Comparison of ENCODE assay signal across 17 cellular contexts in genomic region chr2:108316194-108316880, GRCh38. TPM values are rescaled to one million over a fixed set of nuclear protein-coding genes. Genes with fewer than 3 reads are reported as not detected.
A peak's percentile ranks its signal among the peaks of the same experiment; 100 is the strongest.
DNase-seq lines count a peak whose midpoint lies in the region; ATAC-seq, FAIRE-seq and TF ChIP-seq lines count a peak whose summit lies in the region.
"Had no signal": no experiment of that assay in that cellular context is flagged by ENCODE, and none has a peak within 500 bp of the region (broad histone marks: within the 10 kb centered on the region; RNA-seq: fewer than 3 reads in every experiment).

No MANE protein-coding gene starts in this region.

- H3K27ac ChIP-seq in HepG2 (ENCODE audit: extremely low read length, insufficient read depth, low read length) (no peak overlapping the region), right lobe of liver (no peak overlapping the region), H1 (ENCODE audit: low read depth, low read length) (no peak overlapping the region), lower lobe of right lung (no peak overlapping the region), upper lobe of right lung (peak overlapping the region; percentile 44), substantia nigra (ENCODE audit: low read depth, low read length, poor library complexity, severe bottlenecking) (no peak overlapping the region)
- H3K27ac ChIP-seq: gastroesophageal sphincter, left ventricle myocardium inferior, neutrophil, SJCRH30 had no signal

- H3K79me2 ChIP-seq in HepG2 (ENCODE audit: insufficient read depth, low read length) (no peaks in the 10 kb centered on the region), H1 (ENCODE audit: control insufficient read depth in 1 of 2, insufficient read depth in 2 of 2, low read length in 2 of 2) (no peaks in the 10 kb centered on the region)

- no peak overlapping the region for H3K14ac ChIP-seq in H1 (ENCODE audit: insufficient read length)

- H3K9me3 ChIP-seq in HepG2 (ENCODE audit: low read length) (peaks cover 4% of the 10 kb centered on the region; the same call in 1 of the 2 replicates), right lobe of liver (no peaks in the 10 kb centered on the region), H1 (ENCODE audit: insufficient read depth in 2 of 2, low read depth in 1 of 2, low read length in 1 of 2) (no peaks in the 10 kb centered on the region), lower lobe of right lung (no peaks in the 10 kb centered on the region), upper lobe of right lung (no peaks in the 10 kb centered on the region)
- H3K9me3 ChIP-seq: gastroesophageal sphincter, left ventricle myocardium inferior, neutrophil, SJCRH30 had no signal

- H3K18ac ChIP-seq in H1 (ENCODE audit: extremely low read depth, low read length), result peak overlapping the region; percentile 44; the same call in 1 of the 2 replicates

- no peak overlapping the region for H3K9ac ChIP-seq in HepG2 (ENCODE audit: insufficient read depth, low read depth, low read length)
- H3K9ac ChIP-seq in H1 (replicated peaks in 1 of 4; ENCODE audit: extremely low read depth in 1 of 4, low read depth in 3 of 4, low read length in 3 of 4), result no peak overlapping the region

- BruUV-seq in HepG2 (replicated peaks; lab: Mats Ljungman, UMichigan), result no TSS peak

- POLR2A ChIA-PET in HepG2 (lab: Yijun Ruan, JAX) (interaction anchor here (1.5 kb wide), 1 partner anchor 132 kb away, joined by 3 read pairs; the partner anchor contains the start of gene GCC2), H1 (lab: Charles Lee; ENCODE audit: partially characterized antibody) (interaction anchor here (0.6 to 1.5 kb wide), 3 partner anchors 10 to 400 kb away, joined by 3 read pairs; partner anchors contain the start of gene SULT1C2)

- peak overlapping the region; percentile 1; the same call in 1 of the 2 replicates for H4K8ac ChIP-seq in H1 (ENCODE audit: extremely low read depth, insufficient read depth, low read length)

- H3K23ac ChIP-seq in H1 (ENCODE audit: insufficient read length), result no peak overlapping the region

- TF ChIP-seq CTCF in HepG2 (CRISPR knock-in tag; IDR thresholded peaks at IDR 0.05) (no peak), right lobe of liver (IDR thresholded peaks at IDR 0.05) (no peak), H1 (IDR thresholded peaks at IDR 0.05; ENCODE audit: control extremely low read depth in 1 of 3, insufficient read depth in 1 of 3, low read depth in 1 of 3, low read length in 3 of 3) (no peak), lower lobe of right lung (IDR thresholded peaks at IDR 0.05) (no peak), upper lobe of right lung (IDR thresholded peaks at IDR 0.05) (no peak)

- ATAC-seq in HepG2, result peak; percentile 28; the same call in 2 of the 3 replicates
- ATAC-seq in right lobe of liver, result no peak
- peak; percentile 59 to 61 for ATAC-seq in lower lobe of right lung
- peak; percentile 48 for ATAC-seq in upper lobe of right lung
- ATAC-seq: gastroesophageal sphincter had no signal

- H3K27me3 ChIP-seq in HepG2 (ENCODE audit: control insufficient read depth in 1 of 2, insufficient read depth in 2 of 2, low read length in 2 of 2), result no peaks in the 10 kb centered on the region
- no peaks in the 10 kb centered on the region for H3K27me3 ChIP-seq in right lobe of liver
- H3K27me3 ChIP-seq in H1 (replicated peaks in 1 of 4; ENCODE audit: control insufficient read depth in 3 of 4, extremely low read depth in 1 of 4, insufficient read depth in 3 of 4, low read length in 3 of 4), result no peaks in the 10 kb centered on the region
- H3K27me3 ChIP-seq in lower lobe of right lung (ENCODE audit: low read depth), result no peaks in the 10 kb centered on the region
- no peaks in the 10 kb centered on the region for H3K27me3 ChIP-seq in upper lobe of right lung
- H3K27me3 ChIP-seq: gastroesophageal sphincter, neutrophil had no signal

- H3K4me1 ChIP-seq in HepG2 (ENCODE audit: insufficient read depth, low read length) (peaks cover 30% of the 10 kb centered on the region), right lobe of liver (no peaks in the 10 kb centered on the region), H1 (replicated peaks in 1 of 4; ENCODE audit: control insufficient read depth in 3 of 4, insufficient read depth in 4 of 4, low read length in 3 of 4) (peaks cover 3 to 14% (median 7%) of the 10 kb centered on the region in 4 experiments; a peak in 4 of 7 replicates), lower lobe of right lung (peaks cover 5% of the 10 kb centered on the region), upper lobe of right lung (no peaks in the 10 kb centered on the region)
- H3K4me1 ChIP-seq: gastroesophageal sphincter, left ventricle myocardium inferior, SJCRH30 had no signal

- 62% methylated on average over 17 of the region's 17 CpGs for WGBS in HepG2 (ENCODE audit: low lambda C conversion rate)
- WGBS in right lobe of liver (ENCODE audit: insufficient coverage, low coverage, low lambda C conversion rate, missing lambda C conversion rate), result 82% methylated on average over 8 of the region's 17 CpGs
- WGBS in H1 (ENCODE audit: extremely low coverage in 1 of 2, insufficient coverage in 1 of 2, insufficient read length in 1 of 2, insufficient replicate concordance in 2 of 2, low coverage in 1 of 2, low lambda C conversion rate in 2 of 2, missing lambda C conversion rate in 1 of 2), 2 experiments, result 57% methylated on average over 17 of the region's 17 CpGs; no CpG with 5 or more reads in 1 of the 2 experiments

- no peak overlapping the region for H4K5ac ChIP-seq in H1 (ENCODE audit: insufficient read length, low read depth, low read length)

- peak overlapping the region; percentile 84; the same call in 1 of the 2 replicates for H2BK5ac ChIP-seq in H1 (ENCODE audit: low read depth, low read length)

- TF ChIP-seq POLR2A in HepG2 (IDR thresholded peaks at IDR 0.05; ENCODE audit: insufficient read depth in 1 of 2, low read depth in 2 of 2, low read length in 2 of 2), result no peak
- TF ChIP-seq POLR2A in right lobe of liver (IDR thresholded peaks at IDR 0.05), result no peak
- TF ChIP-seq POLR2A in H1 (IDR thresholded peaks at IDR 0.05; ENCODE audit: control extremely low read depth in 1 of 2, low read depth in 2 of 2, low read length in 2 of 2), result no peak

- no peak overlapping the region for H2AK5ac ChIP-seq in H1 (ENCODE audit: low read depth, low read length)

- H3K4me3 ChIP-seq in HepG2 (replicated peaks in 1 of 3; ENCODE audit: insufficient read depth in 1 of 3, low read depth in 2 of 3, low read length in 3 of 3), result no peak overlapping the region
- no peak overlapping the region for H3K4me3 ChIP-seq in right lobe of liver
- H3K4me3 ChIP-seq in H1 (ENCODE audit: extremely low read depth in 1 of 4, insufficient read depth in 2 of 4, low read depth in 3 of 4, low read length in 4 of 4), result no peak overlapping the region
- no peak overlapping the region for H3K4me3 ChIP-seq in lower lobe of right lung
- no peak overlapping the region for H3K4me3 ChIP-seq in upper lobe of right lung
- H3K4me3 ChIP-seq: gastroesophageal sphincter, left ventricle myocardium inferior, SJCRH30 had no signal

- no peak overlapping the region; the same call in 1 of the 2 replicates for H2BK20ac ChIP-seq in H1 (ENCODE audit: low read length)

- H3K4me2 ChIP-seq in HepG2 (ENCODE audit: low read depth, low read length) (peak overlapping the region; percentile 48), H1 (ENCODE audit: insufficient read depth in 1 of 2, low read depth in 2 of 2, low read length in 2 of 2) (peak overlapping the region; percentile 47 to 60)

- peak overlapping the region; percentile 42 for H3K56ac ChIP-seq in H1 (replicated peaks; ENCODE audit: insufficient read length, low read depth, low read length)

- DNase-seq in HepG2 (ENCODE audit: low spot score) (no peak), right lobe of liver (no peak), H1 (ENCODE audit: low read depth in 1 of 2, low spot score in 2 of 2) (peak in 1 of 2 experiments; percentile 65), lower lobe of right lung (no peak), upper lobe of right lung (no peak), substantia nigra (lab: John Stamatoyannopoulos, UW) (no peak), NCI-H446 treated with DMSO at 0.1 percent for 48 hours (lab: John Stamatoyannopoulos, UW) (no peak), KBM-7 (no peak)
- DNase-seq: activated naive CD4-positive, alpha-beta T cell treated with anti-CD3 and anti-CD28 coated beads, Interleukin-2, amount 10 ng/mL, durations not matched to agents 7 days and 5 days; CD4-positive, CD25-positive, alpha-beta regulatory T cell; left ventricle myocardium inferior; NCI-H2107; SJCRH30 had no signal

- no peak overlapping the region for H3K4ac ChIP-seq in H1 (replicated peaks; ENCODE audit: insufficient read length, low read depth, low read length)

- H3K79me1 ChIP-seq in H1 (ENCODE audit: low read depth, low read length), result no peaks in the 10 kb centered on the region

- H2AFZ ChIP-seq in HepG2 (ENCODE audit: low read length) (no peak overlapping the region), H1 (ENCODE audit: low read length) (peak overlapping the region; percentile 92)

- no peak for TF ChIP-seq RAD21 in HepG2 (CRISPR knock-in tag; IDR thresholded peaks at IDR 0.05)
- no peak for TF ChIP-seq RAD21 in H1 (IDR thresholded peaks at IDR 0.05 in 1 of 2, conservative IDR thresholded peaks at IDR 0.05 in 1 of 2; ENCODE audit: low read depth in 2 of 2, low read length in 2 of 2)

- no peak for TF ChIP-seq EP300 in HepG2 (IDR thresholded peaks at IDR 0.05; ENCODE audit: low read depth in 2 of 2, low read length in 2 of 2)
- TF ChIP-seq EP300 in HepG2 (CRISPR knock-in tag; IDR thresholded peaks at IDR 0.05; ENCODE audit: borderline replicate concordance), result no peak
- no peak for TF ChIP-seq EP300 in H1 (IDR thresholded peaks at IDR 0.05; ENCODE audit: borderline replicate concordance in 1 of 2, low read depth in 2 of 2, low read length in 2 of 2)

- H4K91ac ChIP-seq in H1 (replicated peaks; ENCODE audit: insufficient read length, low read length), result peak overlapping the region; percentile 81

- H2BK15ac ChIP-seq in H1 (ENCODE audit: low read length), result peak overlapping the region; percentile 47; the same call in 1 of the 2 replicates

- peak overlapping the region; percentile 66 for H2BK120ac ChIP-seq in H1 (replicated peaks; ENCODE audit: low read depth, low read length)

- H3K36me3 ChIP-seq in HepG2 (replicated peaks in 1 of 2; ENCODE audit: control insufficient read depth in 1 of 2, insufficient read depth in 2 of 2, low read length in 2 of 2) (no peaks in the 10 kb centered on the region), right lobe of liver (no peaks in the 10 kb centered on the region), H1 (ENCODE audit: control insufficient read depth in 2 of 4, insufficient read depth in 4 of 4, low read length in 3 of 4) (no peaks in the 10 kb centered on the region), lower lobe of right lung (no peaks in the 10 kb centered on the region), upper lobe of right lung (no peaks in the 10 kb centered on the region)
- H3K36me3 ChIP-seq: gastroesophageal sphincter, left ventricle myocardium inferior, neutrophil, SJCRH30 had no signal

- in situ Hi-C loops in HepG2 (cut with HindIII; ENCODE audit: extremely low pct_ligation_motif_present, low pct_unique_long_range_greater_than_20kb), result no loop called here
- in situ Hi-C loops in KBM-7 (cut with MboI; ENCODE audit: low pct_unique_long_range_greater_than_20kb, low sequenced_read_pairs), result no loop called here

- CTCF ChIA-PET in HepG2 (lab: Yijun Ruan, JAX; ENCODE audit: low intra/inter-chr PET ratio, low total read pairs), result no interaction called here
- CTCF ChIA-PET in H1 (lab: Charles Lee; ENCODE audit: partially characterized antibody), result no interaction called here

- intact Hi-C loops in HepG2 (cut with micrococcal nuclease; ENCODE audit: unreplicated experiment), result no loop called here
- intact Hi-C loops in right lobe of liver (cut with DNase I), result no loop called here
- intact Hi-C loops in lower lobe of right lung (cut with DNase I), result no loop called here
- intact Hi-C loops in upper lobe of right lung (cut with DNase I), result no loop called here

- H4K20me1 ChIP-seq in HepG2 (ENCODE audit: insufficient read depth, low read length) (no peaks in the 10 kb centered on the region), H1 (replicated peaks in 1 of 2; ENCODE audit: control insufficient read depth in 1 of 2, insufficient read depth in 2 of 2, low read length in 2 of 2) (no peaks in the 10 kb centered on the region)

- no peaks in the 10 kb centered on the region for H3K23me2 ChIP-seq in H1 (ENCODE audit: low read depth, low read length)

- peak overlapping the region; percentile 51; the same call in 1 of the 2 replicates for H2BK12ac ChIP-seq in H1 (ENCODE audit: low read depth, low read length)

- FAIRE-seq in HepG2 (lab: Jason Lieb, UNC), result no peak
- no peak for FAIRE-seq in H1 (lab: Jason Lieb, UNC)
- FAIRE-seq: A204.1 had no signal

RNA-seq across cellular contexts. Expression of gene SULT1C2, which starts 27.6 kb away (rescaled TPM):
- 6.2 and 10.1 TPM in 2 replicates for total RNA-seq in HepG2 (2016; rRNA removed; fragmentation: Illumina TruSeq; extraction: Trizol)
- 0.81 and 4.8 TPM in 2 replicates for total RNA-seq in HepG2 (2016; cell fraction: cytosol; rRNA removed; fragmentation: Illumina TruSeq; extraction: Trizol; ENCODE audit: low read depth)
- 7.5 and 9.2 TPM in 2 replicates for total RNA-seq in HepG2 (2016; cell fraction: insoluble cytoplasmic fraction; rRNA removed; fragmentation: Illumina TruSeq; extraction: Trizol)
- total RNA-seq in HepG2 (2016; cell fraction: membrane; rRNA removed; fragmentation: Illumina TruSeq; extraction: Trizol), result 2.1 and 3.2 TPM in 2 replicates
- 4.2 and 5.9 TPM in 2 replicates for total RNA-seq in HepG2 (2016; cell fraction: nucleus; rRNA removed; fragmentation: Illumina TruSeq; extraction: Trizol)
- 4.0 and 5.3 TPM in 2 replicates for polyA plus RNA-seq in HepG2 (2011; rRNA removed)
- 4.4 and 6.7 TPM in 2 replicates for polyA plus RNA-seq in HepG2 (2011; cell fraction: cytosol; rRNA removed)
- polyA plus RNA-seq in HepG2 (2011; cell fraction: nucleus; rRNA removed), result 5.6 and 7.2 TPM in 2 replicates
- 3.1 and 14.5 TPM in 2 replicates for polyA plus RNA-seq in HepG2 (2012)
- 1.6 and 2.3 TPM in 2 replicates for polyA plus RNA-seq in HepG2 (2016; cell fraction: cytosol; fragmentation: Illumina TruSeq; extraction: Trizol; ENCODE audit: low read depth)
- polyA plus RNA-seq in HepG2 (2016; cell fraction: insoluble cytoplasmic fraction; fragmentation: Illumina TruSeq; extraction: Trizol; ENCODE audit: low read depth), result 12.6 and 14.3 TPM in 2 replicates
- polyA plus RNA-seq in HepG2 (2016; cell fraction: membrane; fragmentation: Illumina TruSeq; extraction: Trizol; ENCODE audit: low read depth), result 2.3 and 3.3 TPM in 2 replicates
- polyA plus RNA-seq in HepG2 (2016; cell fraction: nucleus; fragmentation: Illumina TruSeq; extraction: Trizol; ENCODE audit: insufficient read depth, low read depth), result 16.6 and 18.6 TPM in 2 replicates
- polyA minus RNA-seq in HepG2 (2011; rRNA and poly(A)+ RNA removed; ENCODE audit: low replicate concordance), result 3.1 TPM in 1 of 2 replicates, not detected in the other
- 2.8 and 4.4 TPM in 2 replicates for polyA minus RNA-seq in HepG2 (2011; cell fraction: cytosol; rRNA and poly(A)+ RNA removed)
- polyA minus RNA-seq in HepG2 (2011; cell fraction: nucleus; rRNA and poly(A)+ RNA removed), result 3.9 and 7.3 TPM in 2 replicates
- total RNA-seq in right lobe of liver, result 10 to 100 TPM in 1 of 6 experiments, 1 to 10 TPM in 3, under 1 TPM in 1, not detected in 1; 0.87 to 31.2 (median 2.0) TPM
- total RNA-seq in H1 (2021; fragmentation: NEBNext Ultra II Directional; extraction: Animal tissue kit (Norgen Biotek cat#: 25700)), result 1.9 and 2.2 TPM in 2 replicates
- 1.6 and 2.8 TPM in 2 replicates for polyA plus RNA-seq in H1 (2011; rRNA removed)
- 3.4 TPM for polyA plus RNA-seq in H1 (2011; cell fraction: cytosol; rRNA removed)
- polyA plus RNA-seq in H1 (2011; cell fraction: nucleus; rRNA removed), result 2.5 TPM
- polyA plus RNA-seq in H1 (2012, experiment 1 of 2), result 0.91 to 2.8 TPM (median 2.4 TPM) in 4 replicates
- 0.21 TPM for polyA plus RNA-seq in H1 (2012, experiment 2 of 2)
- 2.5 TPM for polyA plus RNA-seq in H1 (2013, experiment 1 of 2)
- polyA plus RNA-seq in H1 (2013, experiment 2 of 2), result 2.6 TPM
- 1.8 and 2.5 TPM in 2 replicates for polyA minus RNA-seq in H1 (2011; rRNA and poly(A)+ RNA removed)
- polyA minus RNA-seq in H1 (2011; cell fraction: cytosol; rRNA and poly(A)+ RNA removed), result 0.73 TPM
- polyA minus RNA-seq in H1 (2011; cell fraction: nucleus; rRNA and poly(A)+ RNA removed), result 6.7 TPM
- total RNA-seq in lower lobe of right lung, result 1.2 TPM
- total RNA-seq in upper lobe of right lung, result 5.8 TPM
- total RNA-seq: activated CD8-positive, alpha-beta memory T cell treated with anti-CD3 and anti-CD28 coated beads for 36 hours; CD4-positive, CD25-positive, alpha-beta regulatory T cell; SJCRH30 had no signal
- polyA plus RNA-seq: CD4-positive, CD25-positive, alpha-beta regulatory T cell had no signal

Comparison
In these comparisons a context has a peak if more than half of its experiments do, and no peak if none do; other contexts are left out.
1. ATAC-seq: peak in HepG2 (single experiment), lower lobe of right lung (2 of 2) and upper lobe of right lung (single experiment); none in right lobe of liver (0 of 4).